In the genomic region with DNA sequence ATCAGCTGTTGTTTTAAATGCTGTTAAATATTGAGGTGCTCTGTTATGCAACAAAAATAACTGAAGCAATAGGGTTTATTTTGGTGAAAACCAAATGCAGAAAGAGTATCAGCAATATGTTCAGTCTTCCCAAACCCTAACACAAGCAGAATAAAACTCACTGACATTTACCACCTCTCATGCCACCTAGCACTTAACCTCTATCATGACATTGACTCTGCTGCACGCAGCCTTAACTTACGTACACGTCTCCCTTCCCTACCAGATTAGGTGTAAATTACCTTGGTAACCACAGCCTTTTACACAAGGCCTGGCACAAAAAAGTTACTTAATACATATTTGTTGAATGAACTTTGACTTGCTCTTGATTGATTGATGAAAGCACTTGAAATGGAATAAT, we compare ENCODE assay signal across 29 cellular contexts.
"Had no signal": no experiment of that assay in that cellular context is flagged by ENCODE, and none has a peak within 500 bp of the region (broad histone marks: within the 10 kb centered on the region; RNA-seq: fewer than 3 reads in every experiment).

No MANE protein-coding gene starts in this region.

- H3K9me3 ChIP-seq: colonic mucosa had no signal

- DNase-seq: activated B cell treated with CpG ODN at 0.5 μM for 24 hours; activated CD4-positive, alpha-beta T cell treated with anti-CD3 and anti-CD28 coated beads for 48 hours; activated CD4-positive, alpha-beta T cell treated with anti-CD3 and anti-CD28 coated beads, Interleukin-2, amount 50 U/mL, for 1 hour; activated CD4-positive, alpha-beta T cell treated with anti-CD3 and anti-CD28 coated beads, Interleukin-2, amount 50 U/mL, for 48 hours; activated CD8-positive, alpha-beta memory T cell treated with anti-CD3 and anti-CD28 coated beads for 24 hours; activated CD8-positive, alpha-beta T cell treated with anti-CD3 and anti-CD28 coated beads for 36 hours; activated effector memory CD4-positive, alpha-beta T cell treated with Interleukin-2 at 50 U/mL for 16 hours; activated gamma-delta T cell treated with Interleukin-2 at 50 U/mL for 16 hours; activated naive CD4-positive, alpha-beta T cell treated with anti-CD3 and anti-CD28 coated beads, Interleukin-2, amount 50 U/mL, for 16 hours; activated naive CD4-positive, alpha-beta T cell treated with Interleukin-2 at 50 U/mL for 16 hours; activated T-cell treated with anti-CD3 and anti-CD28 coated beads, Interleukin-2, amount 50 U/mL, for 4 hours; amniotic stem cell; anterior cingulate cortex; central memory CD4-positive, alpha-beta T cell; cerebellar nuclear complex; colonic mucosa; effector CD8-positive, alpha-beta T cell; foreskin fibroblast; head of caudate nucleus; T-helper 2 cell had no signal

- H3K36me3 ChIP-seq: cardiac muscle cell, colonic mucosa had no signal

- H3K4me1 ChIP-seq: colonic mucosa had no signal

- H3K27ac ChIP-seq: cardiac muscle cell, colonic mucosa, epithelial cell of prostate had no signal

- ATAC-seq: activated CD4-positive, CD25-positive, alpha-beta regulatory T cell treated with anti-CD3 and anti-CD28 coated beads, Interleukin-2, amount 50 U/mL, for 24 hours; activated CD8-positive, alpha-beta T cell treated with anti-CD3 and anti-CD28 coated beads for 36 hours; activated T-cell treated with anti-CD3 and anti-CD28 coated beads, Interleukin-2, amount 50 U/mL, for 4 hours; activated T-helper 17 cell treated with anti-CD3 and anti-CD28 coated beads, Interleukin-2, amount 50 U/mL, for 72 hours; esophagus mucosa had no signal

- H3K27me3 ChIP-seq: cardiac muscle cell, colonic mucosa had no signal

- FAIRE-seq: astrocyte, endometrium, endothelial cell of umbilical vein, frontal cortex had no signal

- H3K4me3 ChIP-seq: cardiac muscle cell, colonic mucosa had no signal
